In genomic region chr18:23519725-23520124, GRCh38 we compare ENCODE assay signal across 2 cellular contexts.
TF ChIP-seq lines count a peak whose summit lies in the region.

No MANE protein-coding gene starts in this region.

TF ChIP-seq in IMR-90, 13 proteins besides CTCF, POLR2A, EP300 and RAD21:
- no peak for TF ChIP-seq NFE2L2 (IDR thresholded peaks at IDR 0.05; ENCODE audit: low read depth, low read length)
- no peak for TF ChIP-seq SMC3 (IDR thresholded peaks at IDR 0.05; ENCODE audit: low read depth, low read length)
- TF ChIP-seq MAFK (IDR thresholded peaks at IDR 0.05; ENCODE audit: low read depth, low read length) = no peak
- no peak for TF ChIP-seq CHD1 (IDR thresholded peaks at IDR 0.05; ENCODE audit: low read depth, low read length)
- TF ChIP-seq MXI1 (IDR thresholded peaks at IDR 0.05; ENCODE audit: borderline replicate concordance, low read depth, low read length) = no peak
- no peak for TF ChIP-seq RFX5 (IDR thresholded peaks at IDR 0.05; ENCODE audit: low read depth, low read length)
- no peak for TF ChIP-seq ELK1 (IDR thresholded peaks at IDR 0.05; ENCODE audit: borderline replicate concordance, low read depth, low read length)
- no peak for TF ChIP-seq RCOR1 (IDR thresholded peaks at IDR 0.05; ENCODE audit: insufficient replicate concordance, low read length)
- no peak for TF ChIP-seq BHLHE40 (IDR thresholded peaks at IDR 0.05; ENCODE audit: low read depth, low read length)
- no peak for TF ChIP-seq FOS (IDR thresholded peaks at IDR 0.05; ENCODE audit: low read depth, low read length)
- TF ChIP-seq USF2 (IDR thresholded peaks at IDR 0.05; ENCODE audit: low read depth, low read length) = no peak
TF ChIP-seq in IMR-90: peak in this region for 0.

TF ChIP-seq in GM12891, 5 proteins besides CTCF, POLR2A, EP300 and RAD21:
- TF ChIP-seq SPI1 (IDR thresholded peaks at IDR 0.05; ENCODE audit: low read depth, low read length) = no peak
- TF ChIP-seq TAF1 (IDR thresholded peaks at IDR 0.05; ENCODE audit: low read depth, low read length) = no peak
- no peak for TF ChIP-seq POU2F2 (IDR thresholded peaks at IDR 0.05; ENCODE audit: low read depth, low read length)
- TF ChIP-seq POLR2AphosphoS5 (IDR thresholded peaks at IDR 0.05; ENCODE audit: low read depth, low read length) = no peak
- TF ChIP-seq PAX5 (IDR thresholded peaks at IDR 0.05; ENCODE audit: insufficient read depth, low read length, severe bottlenecking) = no peak
